23 cellular contexts compared by ENCODE assay signal in the genomic region with DNA sequence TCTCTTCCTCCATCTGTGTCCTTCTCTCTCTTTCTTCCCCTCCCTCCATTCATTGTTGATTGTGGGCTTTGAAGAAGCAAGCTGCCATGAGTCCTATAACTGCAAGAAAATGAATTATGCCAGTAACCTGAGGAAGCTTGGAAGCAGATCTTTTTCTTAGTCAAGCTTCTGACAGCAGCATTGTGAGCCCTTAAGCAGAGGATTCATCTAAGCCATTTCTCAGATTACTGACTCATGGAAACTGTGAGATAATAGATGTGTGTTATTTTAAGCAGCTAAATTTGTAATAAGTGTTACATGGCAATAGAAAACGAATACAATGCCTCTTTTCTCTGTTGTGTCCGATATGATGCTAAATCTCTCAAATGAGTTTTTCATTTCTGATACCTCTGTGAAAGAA.
DNase-seq lines count a peak whose midpoint lies in the region; ATAC-seq and TF ChIP-seq lines count a peak whose summit lies in the region.
"Had no signal": no experiment of that assay in that cellular context is flagged by ENCODE, and none has a peak within 500 bp of the region (broad histone marks: within the 10 kb centered on the region; RNA-seq: fewer than 3 reads in every experiment).

No MANE protein-coding gene starts in this region.

- ATAC-seq in right cardiac atrium (peak; percentile 11 to 61), HG03108 (IDR thresholded peaks at IDR 0.05; ENCODE audit: unreplicated experiment) (no peak)
- ATAC-seq: activated naive CD4-positive, alpha-beta T cell treated with anti-CD3 and anti-CD28 coated beads, Interleukin-2, amount 50 U/mL, for 72 hours; gastroesophageal sphincter; naive thymus-derived CD4-positive, alpha-beta T cell; pancreas had no signal

- H3K27me3 ChIP-seq in Karpas-422 (ENCODE audit: low read length) (no peaks in the 10 kb centered on the region), right cardiac atrium (ENCODE audit: control insufficient read depth, insufficient read depth) (no peaks in the 10 kb centered on the region), smooth muscle cell (ENCODE audit: low read depth) (no peaks in the 10 kb centered on the region)
- H3K27me3 ChIP-seq: gastroesophageal sphincter, pancreas, sigmoid colon, tibial artery had no signal

- H3K79me2 ChIP-seq in Karpas-422 (ENCODE audit: low read length) (no peaks in the 10 kb centered on the region), smooth muscle cell (ENCODE audit: low read depth) (no peaks in the 10 kb centered on the region)

- intact Hi-C loops in right cardiac atrium (cut with DNase I), result no loop called here

- no peak overlapping the region for H3K9ac ChIP-seq in Karpas-422 (ENCODE audit: low read length)
- peak overlapping the region; percentile 25 for H3K9ac ChIP-seq in smooth muscle cell (ENCODE audit: low read depth)

- TF ChIP-seq CTCF in cardiac fibroblast (IDR thresholded peaks at IDR 0.05; ENCODE audit: low read depth, low read length) (no peak), smooth muscle cell (IDR thresholded peaks at IDR 0.05; ENCODE audit: borderline replicate concordance, insufficient read depth, poor library complexity, severe bottlenecking) (no peak)

- H3F3A ChIP-seq in smooth muscle cell (ENCODE audit: low read depth), result no peaks in the 10 kb centered on the region

- H3K4me3 ChIP-seq in Karpas-422 (ENCODE audit: low read length) (no peak overlapping the region), cardiac fibroblast (replicated peaks in 1 of 2; ENCODE audit: low read depth in 2 of 2, low read length in 2 of 2) (no peak overlapping the region), right cardiac atrium (ENCODE audit: low read length) (no peak overlapping the region), smooth muscle cell (no peak overlapping the region)
- H3K4me3 ChIP-seq: gastroesophageal sphincter, HAP-1, pancreas, sigmoid colon, tibial artery had no signal

- no peaks in the 10 kb centered on the region for H4K20me1 ChIP-seq in Karpas-422 (ENCODE audit: insufficient read depth, low read depth, low read length)
- no peaks in the 10 kb centered on the region for H4K20me1 ChIP-seq in smooth muscle cell (ENCODE audit: low read depth)

- H2AFZ ChIP-seq in Karpas-422 (ENCODE audit: low read length) (peak overlapping the region; percentile 72), smooth muscle cell (ENCODE audit: low read depth) (peak overlapping the region; percentile 44)

- H3K9me3 ChIP-seq in Karpas-422 (ENCODE audit: low read length) (no peaks in the 10 kb centered on the region), right cardiac atrium (ENCODE audit: control insufficient read depth, low read length) (no peaks in the 10 kb centered on the region), smooth muscle cell (replicated peaks; ENCODE audit: low read depth) (no peaks in the 10 kb centered on the region)
- H3K9me3 ChIP-seq: gastroesophageal sphincter, HAP-1, pancreas, sigmoid colon, tibial artery had no signal

- H3K27ac ChIP-seq in Karpas-422 (ENCODE audit: low read length), result no peak overlapping the region
- H3K27ac ChIP-seq in right cardiac atrium (ENCODE audit: low read length), result peak overlapping the region; percentile 70
- H3K27ac ChIP-seq in smooth muscle cell (ENCODE audit: low read depth), result peak overlapping the region; percentile 49
- H3K27ac ChIP-seq: gastroesophageal sphincter, pancreas, RWPE1, tibial artery had no signal

- H3K4me2 ChIP-seq in Karpas-422 (ENCODE audit: low read depth, low read length, poor library complexity, severe bottlenecking) (no peak overlapping the region), smooth muscle cell (peak overlapping the region; percentile 50)

- H3K4me1 ChIP-seq in Karpas-422 (ENCODE audit: low read length) (peaks cover 31% of the 10 kb centered on the region), right cardiac atrium (ENCODE audit: control insufficient read depth, insufficient read depth, low read length) (no peaks in the 10 kb centered on the region), smooth muscle cell (ENCODE audit: low read depth) (no peaks in the 10 kb centered on the region)
- H3K4me1 ChIP-seq: HAP-1, pancreas, tibial artery had no signal

- H3K9me2 ChIP-seq in Karpas-422 (replicated peaks; ENCODE audit: insufficient read depth, low read length), result no peaks in the 10 kb centered on the region

- no peak for DNase-seq in Karpas-422
- DNase-seq in cardiac fibroblast (ENCODE audit: low read depth in 2 of 2), result peak; percentile 2 to 18
- DNase-seq in right cardiac atrium, result no peak
- no peak for DNase-seq in smooth muscle cell (lab: John Stamatoyannopoulos, UW; ENCODE audit: unreplicated experiment)
- no peak for DNase-seq in activated gamma-delta T cell treated with Interleukin-2 at 50 U/mL for 16 hours
- no peak for DNase-seq in NCI-H748 (lab: John Stamatoyannopoulos, UW; ENCODE audit: unreplicated experiment)
- DNase-seq: activated CD4-positive, alpha-beta T cell treated with anti-CD3 and anti-CD28 coated beads for 1 hour; activated CD8-positive, alpha-beta memory T cell treated with anti-CD3 and anti-CD28 coated beads for 24 hours; activated T-cell treated with anti-CD3 and anti-CD28 coated beads, Interleukin-2, amount 50 U/mL, for 48 hours; dermis blood vessel endothelial cell; DND-41; naive thymus-derived CD4-positive, alpha-beta T cell; NCI-H510A; pancreas; sigmoid colon; stimulated activated CD4-positive, alpha-beta T cell treated with anti-CD3 and anti-CD28 coated beads, Interleukin-2, amount 100 ng/mL, for 24 hours; stimulated activated naive CD4-positive, alpha-beta T cell treated with Interleukin-2 at 50 U/mL for 16 hours; tibial artery had no signal

- WGBS in right cardiac atrium, result 26% methylated on average over 2 of the region's 2 CpGs
- 42% methylated on average over 2 of the region's 2 CpGs for WGBS in smooth muscle cell (ENCODE audit: low lambda C conversion rate)

- H3K36me3 ChIP-seq in Karpas-422 (ENCODE audit: insufficient read depth, low read length) (no peaks in the 10 kb centered on the region), smooth muscle cell (ENCODE audit: low read depth) (no peaks in the 10 kb centered on the region)
- H3K36me3 ChIP-seq: gastroesophageal sphincter, HAP-1, pancreas, sigmoid colon, tibial artery had no signal

Comparison
In these comparisons a context has a peak if more than half of its experiments do, and no peak if none do; other contexts are left out.
1. DNase-seq: peak in cardiac fibroblast (2 of 2); none in Karpas-422 (single experiment), right cardiac atrium (0 of 3), smooth muscle cell (single experiment), activated gamma-delta T cell treated with Interleukin-2 at 50 U/mL for 16 hours (single experiment) and NCI-H748 (single experiment).